Comparison of ENCODE assay signal across 1 cellular context in the genomic region with DNA sequence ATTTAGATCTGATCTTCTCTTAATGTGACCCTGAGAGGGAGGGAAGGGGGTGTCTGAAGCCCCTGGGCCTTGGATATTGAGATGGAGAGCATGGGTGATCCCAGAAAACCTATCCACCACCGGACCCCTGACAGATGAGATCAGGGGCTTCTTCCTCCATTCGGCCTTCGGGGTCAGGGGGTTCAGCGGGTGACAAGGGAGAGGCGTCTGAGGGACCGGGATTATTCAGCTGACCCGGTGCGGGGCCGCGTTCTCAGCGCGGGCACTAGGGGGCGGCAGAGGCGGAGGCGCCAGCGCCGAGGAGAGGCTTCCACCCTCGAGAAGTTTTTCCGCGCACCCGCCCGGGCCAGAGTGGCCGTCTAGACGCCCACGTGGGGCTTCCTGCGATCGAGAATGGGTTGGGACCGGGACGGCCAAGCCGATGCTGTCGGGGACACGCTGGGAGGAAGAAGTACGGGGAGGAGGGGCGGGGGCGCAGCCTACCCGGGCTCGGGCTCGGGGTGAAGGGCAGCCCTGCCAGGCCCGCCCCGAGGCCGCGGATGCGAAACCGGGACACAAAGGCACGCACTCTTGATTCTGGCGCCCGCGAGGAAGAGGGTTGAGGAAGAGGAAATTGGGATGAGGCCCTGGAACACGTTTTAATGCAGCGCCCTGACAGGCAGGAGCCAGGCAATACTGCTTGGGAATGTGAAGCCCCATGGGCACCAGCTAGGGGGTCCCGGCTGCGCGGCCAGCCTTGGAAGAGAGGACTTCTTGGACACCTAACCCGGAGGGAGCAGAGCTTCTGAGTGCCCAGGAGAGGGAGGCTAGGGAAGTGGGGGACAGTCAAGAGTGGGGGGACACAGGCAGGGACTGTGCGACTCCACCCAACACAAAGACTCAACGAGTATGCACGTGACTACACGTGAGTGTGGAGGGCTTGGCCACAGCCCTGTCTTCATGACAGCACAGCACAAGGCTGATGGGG.
TF ChIP-seq lines count a peak whose summit lies in the region.

No MANE protein-coding gene starts in this region.

TF ChIP-seq in HepG2, 621 proteins besides CTCF, POLR2A, EP300 and RAD21 (continues in another document):
- no peak for TF ChIP-seq ZNF260 (CRISPR knock-in tag; IDR thresholded peaks at IDR 0.05; ENCODE audit: borderline replicate concordance, low read depth)
- TF ChIP-seq ZMAT3 (CRISPR knock-in tag; conservative IDR thresholded peaks at IDR 0.05): peak; percentile 62; the same call in 1 of the 2 replicates
- no peak for TF ChIP-seq ZFP62 (CRISPR knock-in tag; IDR thresholded peaks at IDR 0.05)
- TF ChIP-seq, protein P1, sequence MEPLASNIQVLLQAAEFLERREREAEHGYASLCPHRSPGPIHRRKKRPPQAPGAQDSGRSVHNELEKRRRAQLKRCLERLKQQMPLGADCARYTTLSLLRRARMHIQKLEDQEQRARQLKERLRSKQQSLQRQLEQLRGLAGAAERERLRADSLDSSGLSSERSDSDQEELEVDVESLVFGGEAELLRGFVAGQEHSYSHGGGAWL (CRISPR knock-in tag; IDR thresholded peaks at IDR 0.05): 0 out of 2 replicates have a peak, but pooled peaks have one; percentile 60
- peak; percentile 35; the same call in 1 of the 2 replicates for TF ChIP-seq MAZ (IDR thresholded peaks at IDR 0.05; ENCODE audit: borderline replicate concordance, low read depth, low read length)
- TF ChIP-seq MAZ (CRISPR knock-in tag; IDR thresholded peaks at IDR 0.05; ENCODE audit: low read depth): 0 out of 2 replicates have a peak, but pooled peaks have one; percentile 24
- TF ChIP-seq, protein P2, sequence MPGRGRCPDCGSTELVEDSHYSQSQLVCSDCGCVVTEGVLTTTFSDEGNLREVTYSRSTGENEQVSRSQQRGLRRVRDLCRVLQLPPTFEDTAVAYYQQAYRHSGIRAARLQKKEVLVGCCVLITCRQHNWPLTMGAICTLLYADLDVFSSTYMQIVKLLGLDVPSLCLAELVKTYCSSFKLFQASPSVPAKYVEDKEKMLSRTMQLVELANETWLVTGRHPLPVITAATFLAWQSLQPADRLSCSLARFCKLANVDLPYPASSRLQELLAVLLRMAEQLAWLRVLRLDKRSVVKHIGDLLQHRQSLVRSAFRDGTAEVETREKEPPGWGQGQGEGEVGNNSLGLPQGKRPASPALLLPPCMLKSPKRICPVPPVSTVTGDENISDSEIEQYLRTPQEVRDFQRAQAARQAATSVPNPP (CRISPR knock-in tag; IDR thresholded peaks at IDR 0.05): no peak
- TF ChIP-seq IKZF4 (CRISPR knock-in tag; IDR thresholded peaks at IDR 0.05; ENCODE audit: borderline replicate concordance, low read depth, not compliant biosample characterization): peak; percentile 61
- TF ChIP-seq, protein P3, sequence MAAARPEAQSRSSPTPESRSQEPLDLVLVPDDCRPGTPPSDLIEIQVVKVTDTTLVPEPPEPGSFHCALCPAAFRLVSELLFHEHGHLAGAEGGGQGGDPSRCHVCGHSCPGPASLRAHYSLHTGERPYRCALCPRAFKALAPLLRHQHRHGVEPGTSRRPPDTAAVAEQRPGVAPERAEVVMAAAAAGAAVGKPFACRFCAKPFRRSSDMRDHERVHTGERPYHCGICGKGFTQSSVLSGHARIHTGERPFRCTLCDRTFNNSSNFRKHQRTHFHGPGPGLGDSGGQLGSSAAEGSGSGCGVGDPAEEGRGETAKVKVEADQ (CRISPR knock-in tag; IDR thresholded peaks at IDR 0.05; ENCODE audit: borderline replicate concordance): no peak
- TF ChIP-seq, protein P4, sequence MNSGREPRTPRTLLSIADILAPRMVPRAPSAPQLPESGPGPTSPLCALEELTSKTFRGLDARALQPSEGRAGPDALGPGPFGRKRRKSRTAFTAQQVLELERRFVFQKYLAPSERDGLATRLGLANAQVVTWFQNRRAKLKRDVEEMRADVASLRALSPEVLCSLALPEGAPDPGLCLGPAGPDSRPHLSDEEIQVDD (CRISPR knock-in tag; IDR thresholded peaks at IDR 0.05; ENCODE audit: borderline replicate concordance): 0 out of 2 replicates have a peak, but pooled peaks have one; percentile 78
- TF ChIP-seq ZNF136 (CRISPR knock-in tag; IDR thresholded peaks at IDR 0.05; ENCODE audit: low read depth): 0 out of 2 replicates have a peak, but pooled peaks have one; percentile 80
- TF ChIP-seq SMYD3 (CRISPR knock-in tag; IDR thresholded peaks at IDR 0.05): no peak
- no peak for TF ChIP-seq TOE1 (CRISPR knock-in tag; IDR thresholded peaks at IDR 0.05)
- TF ChIP-seq KDM5B (CRISPR knock-in tag; IDR thresholded peaks at IDR 0.05; ENCODE audit: borderline replicate concordance): peak; percentile 73; the same call in 1 of the 2 replicates
- TF ChIP-seq, protein P5, sequence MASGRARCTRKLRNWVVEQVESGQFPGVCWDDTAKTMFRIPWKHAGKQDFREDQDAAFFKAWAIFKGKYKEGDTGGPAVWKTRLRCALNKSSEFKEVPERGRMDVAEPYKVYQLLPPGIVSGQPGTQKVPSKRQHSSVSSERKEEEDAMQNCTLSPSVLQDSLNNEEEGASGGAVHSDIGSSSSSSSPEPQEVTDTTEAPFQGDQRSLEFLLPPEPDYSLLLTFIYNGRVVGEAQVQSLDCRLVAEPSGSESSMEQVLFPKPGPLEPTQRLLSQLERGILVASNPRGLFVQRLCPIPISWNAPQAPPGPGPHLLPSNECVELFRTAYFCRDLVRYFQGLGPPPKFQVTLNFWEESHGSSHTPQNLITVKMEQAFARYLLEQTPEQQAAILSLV (CRISPR knock-in tag; IDR thresholded peaks at IDR 0.05; ENCODE audit: borderline replicate concordance): 0 out of 2 replicates have a peak, but pooled peaks have one; percentile 81
- no peak for TF ChIP-seq ZBTB3 (CRISPR knock-in tag; IDR thresholded peaks at IDR 0.05; ENCODE audit: borderline replicate concordance, low read depth)
- TF ChIP-seq MXI1 (IDR thresholded peaks at IDR 0.05; ENCODE audit: borderline replicate concordance, low read depth, low read length): peak; percentile 36; the same call in 1 of the 3 replicates
- TF ChIP-seq KLF6 (CRISPR knock-in tag; IDR thresholded peaks at IDR 0.05): no peak
- TF ChIP-seq HES4 (CRISPR knock-in tag; IDR thresholded peaks at IDR 0.05; ENCODE audit: borderline replicate concordance): peak; percentile 93; the same call in 1 of the 2 replicates
- TF ChIP-seq, protein P6, sequence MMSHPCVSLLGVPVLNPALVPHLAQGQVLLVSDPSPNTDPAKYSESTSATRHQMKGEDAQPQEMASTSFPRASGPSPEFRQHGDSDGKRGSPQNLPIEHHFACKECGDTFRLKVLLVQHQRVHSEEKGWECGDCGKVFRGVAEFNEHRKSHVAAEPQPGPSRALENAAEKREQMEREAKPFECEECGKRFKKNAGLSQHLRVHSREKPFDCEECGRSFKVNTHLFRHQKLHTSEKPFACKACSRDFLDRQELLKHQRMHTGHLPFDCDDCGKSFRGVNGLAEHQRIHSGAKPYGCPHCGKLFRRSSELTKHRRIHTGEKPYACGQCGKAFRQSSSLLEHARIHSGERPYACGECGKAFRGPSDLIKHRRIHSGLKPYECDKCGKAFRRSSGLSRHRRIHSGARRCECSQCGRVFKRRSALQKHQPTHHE (CRISPR knock-in tag; IDR thresholded peaks at IDR 0.05; ENCODE audit: borderline replicate concordance): 0 out of 2 replicates have a peak, but pooled peaks have one; percentile 73
- TF ChIP-seq, protein P7, sequence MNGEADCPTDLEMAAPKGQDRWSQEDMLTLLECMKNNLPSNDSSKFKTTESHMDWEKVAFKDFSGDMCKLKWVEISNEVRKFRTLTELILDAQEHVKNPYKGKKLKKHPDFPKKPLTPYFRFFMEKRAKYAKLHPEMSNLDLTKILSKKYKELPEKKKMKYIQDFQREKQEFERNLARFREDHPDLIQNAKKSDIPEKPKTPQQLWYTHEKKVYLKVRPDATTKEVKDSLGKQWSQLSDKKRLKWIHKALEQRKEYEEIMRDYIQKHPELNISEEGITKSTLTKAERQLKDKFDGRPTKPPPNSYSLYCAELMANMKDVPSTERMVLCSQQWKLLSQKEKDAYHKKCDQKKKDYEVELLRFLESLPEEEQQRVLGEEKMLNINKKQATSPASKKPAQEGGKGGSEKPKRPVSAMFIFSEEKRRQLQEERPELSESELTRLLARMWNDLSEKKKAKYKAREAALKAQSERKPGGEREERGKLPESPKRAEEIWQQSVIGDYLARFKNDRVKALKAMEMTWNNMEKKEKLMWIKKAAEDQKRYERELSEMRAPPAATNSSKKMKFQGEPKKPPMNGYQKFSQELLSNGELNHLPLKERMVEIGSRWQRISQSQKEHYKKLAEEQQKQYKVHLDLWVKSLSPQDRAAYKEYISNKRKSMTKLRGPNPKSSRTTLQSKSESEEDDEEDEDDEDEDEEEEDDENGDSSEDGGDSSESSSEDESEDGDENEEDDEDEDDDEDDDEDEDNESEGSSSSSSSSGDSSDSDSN (CRISPR knock-in tag; IDR thresholded peaks at IDR 0.05): peak; percentile 76
- no peak for TF ChIP-seq ZNF615 (CRISPR knock-in tag; IDR thresholded peaks at IDR 0.05; ENCODE audit: borderline replicate concordance)
- TF ChIP-seq NR2F6 (IDR thresholded peaks at IDR 0.05): peak; percentile 17; the same call in 1 of the 2 replicates
- TF ChIP-seq NR2F6 (CRISPR knock-in tag; IDR thresholded peaks at IDR 0.05): 0 out of 2 replicates have a peak, but pooled peaks have one; percentile 35
- TF ChIP-seq TEAD3 (CRISPR knock-in tag; optimal IDR thresholded peaks at IDR 0.05; ENCODE audit: borderline replicate concordance): no peak
- TF ChIP-seq ZNF335 (CRISPR knock-in tag; IDR thresholded peaks at IDR 0.05): no peak
- TF ChIP-seq ZNF563 (CRISPR knock-in tag; IDR thresholded peaks at IDR 0.05): peak; percentile 80; the same call in 1 of the 2 replicates
- TF ChIP-seq, protein P8, sequence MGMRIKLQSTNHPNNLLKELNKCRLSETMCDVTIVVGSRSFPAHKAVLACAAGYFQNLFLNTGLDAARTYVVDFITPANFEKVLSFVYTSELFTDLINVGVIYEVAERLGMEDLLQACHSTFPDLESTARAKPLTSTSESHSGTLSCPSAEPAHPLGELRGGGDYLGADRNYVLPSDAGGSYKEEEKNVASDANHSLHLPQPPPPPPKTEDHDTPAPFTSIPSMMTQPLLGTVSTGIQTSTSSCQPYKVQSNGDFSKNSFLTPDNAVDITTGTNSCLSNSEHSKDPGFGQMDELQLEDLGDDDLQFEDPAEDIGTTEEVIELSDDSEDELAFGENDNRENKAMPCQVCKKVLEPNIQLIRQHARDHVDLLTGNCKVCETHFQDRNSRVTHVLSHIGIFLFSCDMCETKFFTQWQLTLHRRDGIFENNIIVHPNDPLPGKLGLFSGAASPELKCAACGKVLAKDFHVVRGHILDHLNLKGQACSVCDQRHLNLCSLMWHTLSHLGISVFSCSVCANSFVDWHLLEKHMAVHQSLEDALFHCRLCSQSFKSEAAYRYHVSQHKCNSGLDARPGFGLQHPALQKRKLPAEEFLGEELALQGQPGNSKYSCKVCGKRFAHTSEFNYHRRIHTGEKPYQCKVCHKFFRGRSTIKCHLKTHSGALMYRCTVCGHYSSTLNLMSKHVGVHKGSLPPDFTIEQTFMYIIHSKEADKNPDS (CRISPR knock-in tag; IDR thresholded peaks at IDR 0.05): no peak
- no peak for TF ChIP-seq ZNF672 (CRISPR knock-in tag; IDR thresholded peaks at IDR 0.05)
- peak; percentile 32; the same call in 1 of the 2 replicates for TF ChIP-seq SAP130 (CRISPR knock-in tag; IDR thresholded peaks at IDR 0.05; ENCODE audit: low read depth)
- TF ChIP-seq ZNF264 (CRISPR knock-in tag; IDR thresholded peaks at IDR 0.05): no peak
- TF ChIP-seq HDAC1 (CRISPR knock-in tag; IDR thresholded peaks at IDR 0.05): peak; percentile 65
- TF ChIP-seq NFIC (IDR thresholded peaks at IDR 0.05; ENCODE audit: low read length): no peak
- TF ChIP-seq SALL1 (CRISPR knock-in tag; IDR thresholded peaks at IDR 0.05): peak; percentile 76
- TF ChIP-seq PLRG1 (conservative IDR thresholded peaks at IDR 0.05): no peak
- TF ChIP-seq CENPX (CRISPR knock-in tag; IDR thresholded peaks at IDR 0.05): no peak
- TF ChIP-seq ZNF333 (CRISPR knock-in tag; IDR thresholded peaks at IDR 0.05; ENCODE audit: borderline replicate concordance): peak; percentile 65; the same call in 1 of the 2 replicates
- peak; percentile 58 for TF ChIP-seq FOXC1 (CRISPR knock-in tag; IDR thresholded peaks at IDR 0.05; ENCODE audit: borderline replicate concordance)
- no peak for TF ChIP-seq PHF20 (CRISPR knock-in tag; IDR thresholded peaks at IDR 0.05)
- TF ChIP-seq, protein P9, sequence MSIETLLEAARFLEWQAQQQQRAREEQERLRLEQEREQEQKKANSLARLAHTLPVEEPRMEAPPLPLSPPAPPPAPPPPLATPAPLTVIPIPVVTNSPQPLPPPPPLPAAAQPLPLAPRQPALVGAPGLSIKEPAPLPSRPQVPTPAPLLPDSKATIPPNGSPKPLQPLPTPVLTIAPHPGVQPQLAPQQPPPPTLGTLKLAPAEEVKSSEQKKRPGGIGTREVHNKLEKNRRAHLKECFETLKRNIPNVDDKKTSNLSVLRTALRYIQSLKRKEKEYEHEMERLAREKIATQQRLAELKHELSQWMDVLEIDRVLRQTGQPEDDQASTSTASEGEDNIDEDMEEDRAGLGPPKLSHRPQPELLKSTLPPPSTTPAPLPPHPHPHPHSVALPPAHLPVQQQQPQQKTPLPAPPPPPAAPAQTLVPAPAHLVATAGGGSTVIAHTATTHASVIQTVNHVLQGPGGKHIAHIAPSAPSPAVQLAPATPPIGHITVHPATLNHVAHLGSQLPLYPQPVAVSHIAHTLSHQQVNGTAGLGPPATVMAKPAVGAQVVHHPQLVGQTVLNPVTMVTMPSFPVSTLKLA (IDR thresholded peaks at IDR 0.05): no peak
- no peak for TF ChIP-seq HNRNPUL1 (IDR thresholded peaks at IDR 0.05; ENCODE audit: low read depth, low read length)
- TF ChIP-seq, protein P10, sequence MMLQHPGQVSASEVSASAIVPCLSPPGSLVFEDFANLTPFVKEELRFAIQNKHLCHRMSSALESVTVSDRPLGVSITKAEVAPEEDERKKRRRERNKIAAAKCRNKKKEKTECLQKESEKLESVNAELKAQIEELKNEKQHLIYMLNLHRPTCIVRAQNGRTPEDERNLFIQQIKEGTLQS (CRISPR knock-in tag; IDR thresholded peaks at IDR 0.05): no peak
- TF ChIP-seq FLYWCH1 (CRISPR knock-in tag; IDR thresholded peaks at IDR 0.05): no peak
- TF ChIP-seq MTF1 (CRISPR knock-in tag; IDR thresholded peaks at IDR 0.05): no peak
- TF ChIP-seq ZFP36 (IDR thresholded peaks at IDR 0.05; ENCODE audit: borderline replicate concordance, low read depth, low read length, partially characterized antibody): no peak
- TF ChIP-seq ZNF850 (CRISPR knock-in tag; conservative IDR thresholded peaks at IDR 0.05): no peak
- no peak for TF ChIP-seq ZSCAN12 (CRISPR knock-in tag; IDR thresholded peaks at IDR 0.05)
- TF ChIP-seq, protein P11, sequence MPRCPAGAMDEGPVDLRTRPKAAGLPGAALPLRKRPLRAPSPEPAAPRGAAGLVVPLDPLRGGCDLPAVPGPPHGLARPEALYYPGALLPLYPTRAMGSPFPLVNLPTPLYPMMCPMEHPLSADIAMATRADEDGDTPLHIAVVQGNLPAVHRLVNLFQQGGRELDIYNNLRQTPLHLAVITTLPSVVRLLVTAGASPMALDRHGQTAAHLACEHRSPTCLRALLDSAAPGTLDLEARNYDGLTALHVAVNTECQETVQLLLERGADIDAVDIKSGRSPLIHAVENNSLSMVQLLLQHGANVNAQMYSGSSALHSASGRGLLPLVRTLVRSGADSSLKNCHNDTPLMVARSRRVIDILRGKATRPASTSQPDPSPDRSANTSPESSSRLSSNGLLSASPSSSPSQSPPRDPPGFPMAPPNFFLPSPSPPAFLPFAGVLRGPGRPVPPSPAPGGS (CRISPR knock-in tag; IDR thresholded peaks at IDR 0.05): peak; percentile 50; the same call in 1 of the 2 replicates
- TF ChIP-seq KLF11 (CRISPR knock-in tag; IDR thresholded peaks at IDR 0.05): no peak
- TF ChIP-seq SNAPC2 (CRISPR knock-in tag; IDR thresholded peaks at IDR 0.05): no peak
